35 cellular contexts compared by ENCODE assay signal in the genomic region with DNA sequence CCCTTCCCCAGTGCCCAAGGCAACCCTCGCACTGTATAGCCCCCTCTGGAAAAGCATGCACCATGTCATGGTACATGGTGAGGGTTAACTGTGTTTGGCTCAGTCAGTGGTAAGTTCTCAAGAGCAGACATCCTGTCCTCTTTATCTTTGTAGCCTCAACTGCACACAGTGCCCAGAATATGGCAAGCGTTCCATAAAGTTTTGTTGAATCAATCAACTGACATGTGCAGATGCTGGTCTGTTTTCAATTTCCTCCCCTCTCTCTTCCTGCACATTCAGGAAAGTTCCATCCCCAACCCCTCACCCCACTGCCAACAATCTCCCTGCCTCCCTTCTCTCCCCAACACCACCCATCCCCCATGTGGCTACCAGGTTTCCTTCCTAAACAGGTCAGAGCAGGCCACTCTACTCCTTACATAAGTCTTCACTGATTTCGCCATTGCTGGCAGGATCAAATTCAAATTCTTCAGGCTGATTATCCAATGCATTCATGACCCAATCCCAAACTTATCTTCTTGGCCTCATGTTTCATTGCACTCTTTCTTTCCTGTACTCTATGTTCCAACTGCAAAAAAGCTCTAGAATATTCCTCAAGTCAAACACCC. TPM values are rescaled to one million over a fixed set of nuclear protein-coding genes. Genes with fewer than 3 reads are reported as not detected.
DNase-seq lines count a peak whose midpoint lies in the region; ATAC-seq and TF ChIP-seq lines count a peak whose summit lies in the region.
"Had no signal": no experiment of that assay in that cellular context is flagged by ENCODE, and none has a peak within 500 bp of the region (broad histone marks: within the 10 kb centered on the region; RNA-seq: fewer than 3 reads in every experiment).

No MANE protein-coding gene starts in this region.

- H3K36me3 ChIP-seq in Caco-2 (ENCODE audit: control insufficient read depth, insufficient read depth, low read length) (no peaks in the 10 kb centered on the region), adipocyte (ENCODE audit: control insufficient read depth, insufficient read depth, low read length, severe bottlenecking) (no peaks in the 10 kb centered on the region), psoas muscle (ENCODE audit: insufficient read depth in 1 of 2, low read depth in 1 of 2) (no peaks in the 10 kb centered on the region)
- H3K36me3 ChIP-seq: left lung, neural progenitor cell, pancreas, uterus had no signal

- no peak overlapping the region for H3K4me3 ChIP-seq in Caco-2 (ENCODE audit: low read depth, low read length)
- H3K4me3 ChIP-seq in adipocyte (ENCODE audit: low read length) = no peak overlapping the region
- H3K4me3 ChIP-seq in fibroblast of mammary gland (ENCODE audit: control insufficient read depth, low read depth, low read length) = no peak overlapping the region
- H3K4me3 ChIP-seq in psoas muscle = no peak overlapping the region
- H3K4me3 ChIP-seq: esophagus muscularis mucosa, left lung, neural progenitor cell, pancreas, spleen, uterus had no signal

- intact Hi-C loops in Caco-2 (cut with micrococcal nuclease; ENCODE audit: unreplicated experiment) (no loop called here), psoas muscle (cut with DNase I) (loop anchor here in 1 of 2 donors (10.0 kb wide), 1 partner anchor 127 kb away; no protein-coding TSS in a partner anchor)

- H3K9ac ChIP-seq in adipocyte (ENCODE audit: low read length) = no peak overlapping the region
- H3K9ac ChIP-seq: neural progenitor cell had no signal

- BruUV-seq in Caco-2 (replicated peaks; lab: Mats Ljungman, UMichigan) = no TSS peak

- peaks cover 44% of the 10 kb centered on the region for H3K4me1 Mint-ChIP-seq in Caco-2 (ENCODE audit: low read depth, unreplicated experiment)
- H3K4me1 Mint-ChIP-seq: activated CD8-positive, alpha-beta memory T cell treated with anti-CD3 and anti-CD28 coated beads, Interleukin-2, amount 10 ng/mL, durations not matched to agents 7 days and 5 days; stimulated activated naive CD8-positive, alpha-beta T cell treated with anti-CD3 and anti-CD28 coated beads, Interleukin-15, amount 100 ng/mL, for 72 hours had no signal

- DNase-seq in Caco-2 (no peak), adipocyte (ENCODE audit: low read depth) (peak; percentile 31), fibroblast of mammary gland (ENCODE audit: low read depth) (peak; percentile 23), psoas muscle (peak in 1 of 2 donors; percentile 22), NCI-H526 treated with DMSO at 0.1 percent for 48 hours (lab: John Stamatoyannopoulos, UW) (no peak), DMS 273 treated with DMSO at 0.1 percent for 48 hours (lab: John Stamatoyannopoulos, UW) (no peak)
- DNase-seq: activated CD4-positive, alpha-beta T cell treated with anti-CD3 and anti-CD28 coated beads, Interleukin-2, amount 50 U/mL, for 4 hours; activated CD8-positive, alpha-beta memory T cell treated with anti-CD3 and anti-CD28 coated beads, Interleukin-2, amount 10 ng/mL, durations not matched to agents 7 days and 5 days; activated gamma-delta T cell treated with Interleukin-2 at 50 U/mL for 16 hours; activated T-cell treated with anti-CD3 and anti-CD28 coated beads, Interleukin-2, amount 50 U/mL, for 48 hours; C1 segment of cervical spinal cord; cerebellar nuclear complex; glutamatergic neuron; GOT3; HFFc6; left lung; NCI-H1092; NCI-H187 treated with DMSO at 0.1 percent for 48 hours; NCI-H2171; NCI-H510A; pancreas; retina; spleen; stimulated activated CD4-positive, alpha-beta T cell treated with anti-CD3 and anti-CD28 coated beads, Interleukin-2, amount 100 ng/mL, for 24 hours; stimulated activated naive CD8-positive, alpha-beta T cell treated with anti-CD3 and anti-CD28 coated beads, Interleukin-15, amount 100 ng/mL, for 72 hours; T-helper 2 cell; uterus had no signal

- TF ChIP-seq CTCF in Caco-2 (IDR thresholded peaks at IDR 0.05; ENCODE audit: insufficient read depth in 1 of 2, low read depth in 1 of 2, low read length in 1 of 2, severe bottlenecking in 1 of 2, unreplicated experiment in 1 of 2) = no peak
- no peak for TF ChIP-seq CTCF in fibroblast of mammary gland (conservative IDR thresholded peaks at IDR 0.05; ENCODE audit: control insufficient read depth, insufficient read depth, low read depth, low read length)
- no peak for TF ChIP-seq CTCF in psoas muscle (IDR thresholded peaks at IDR 0.05)

- CTCF ChIA-PET in Caco-2 (lab: Charles Lee) = no interaction called here

- H3K36me3 Mint-ChIP-seq in Caco-2 (ENCODE audit: insufficient read depth, unreplicated experiment) = no peaks in the 10 kb centered on the region

- H3K27me3 Mint-ChIP-seq in Caco-2 (ENCODE audit: insufficient read depth, unreplicated experiment) = no peaks in the 10 kb centered on the region
- H3K27me3 Mint-ChIP-seq: activated CD8-positive, alpha-beta memory T cell treated with anti-CD3 and anti-CD28 coated beads, Interleukin-2, amount 10 ng/mL, durations not matched to agents 7 days and 5 days; stimulated activated naive CD8-positive, alpha-beta T cell treated with anti-CD3 and anti-CD28 coated beads, Interleukin-15, amount 100 ng/mL, for 72 hours had no signal

- peak overlapping the region; percentile 19 for H3K27ac Mint-ChIP-seq in Caco-2 (ENCODE audit: unreplicated experiment)
- H3K27ac Mint-ChIP-seq: activated CD8-positive, alpha-beta memory T cell treated with anti-CD3 and anti-CD28 coated beads, Interleukin-2, amount 10 ng/mL, durations not matched to agents 7 days and 5 days; HFFc6; neural progenitor cell; stimulated activated naive CD8-positive, alpha-beta T cell treated with anti-CD3 and anti-CD28 coated beads, Interleukin-15, amount 100 ng/mL, for 72 hours had no signal

- peaks cover 43% of the 10 kb centered on the region for H3K4me1 ChIP-seq in Caco-2
- H3K4me1 ChIP-seq in adipocyte (ENCODE audit: control insufficient read depth, insufficient read depth, low read length) = peaks cover 19% of the 10 kb centered on the region
- peaks cover 39% of the 10 kb centered on the region for H3K4me1 ChIP-seq in psoas muscle
- H3K4me1 ChIP-seq: left lung, neural progenitor cell, pancreas, spleen, uterus had no signal

- H3K27ac ChIP-seq in psoas muscle = peak overlapping the region; percentile 30
- H3K27ac ChIP-seq: esophagus muscularis mucosa, left lung, neural progenitor cell, pancreas, spleen, uterus had no signal

- H3K27me3 ChIP-seq in Caco-2 (replicated peaks; ENCODE audit: control insufficient read depth, insufficient read depth, low read length) = no peaks in the 10 kb centered on the region
- no peaks in the 10 kb centered on the region for H3K27me3 ChIP-seq in adipocyte (replicated peaks; ENCODE audit: control insufficient read depth, insufficient read depth, low read length)
- no peaks in the 10 kb centered on the region for H3K27me3 ChIP-seq in psoas muscle (ENCODE audit: insufficient read depth in 3 of 3, low read length in 2 of 3)
- H3K27me3 ChIP-seq: esophagus muscularis mucosa, left lung, neural progenitor cell, pancreas, spleen, uterus had no signal

- 69 to 73% (median 73%) methylated on average over 3 of the region's 3 CpGs for WGBS in psoas muscle, 3 donors

- POLR2A ChIA-PET in Caco-2 (lab: Charles Lee) = no interaction called here

- ATAC-seq in psoas muscle (peak; percentile 89 to 95 (median 92)), GM21390 (IDR thresholded peaks at IDR 0.05; ENCODE audit: unreplicated experiment) (no peak)
- ATAC-seq: activated CD8-positive, alpha-beta memory T cell treated with anti-CD3 and anti-CD28 coated beads, Interleukin-2, amount 10 ng/mL, durations not matched to agents 7 days and 5 days; left lung; pancreas; SK-N-SH treated with all-trans-retinoic acid at 6 μM for 48 hours; stimulated activated naive CD8-positive, alpha-beta T cell treated with anti-CD3 and anti-CD28 coated beads, Interleukin-15, amount 100 ng/mL, for 72 hours had no signal

- H3K9me3 Mint-ChIP-seq in Caco-2 (ENCODE audit: unreplicated experiment) = peaks cover 20% of the 10 kb centered on the region
- H3K9me3 Mint-ChIP-seq: HFFc6 had no signal

- no peak overlapping the region for H3K4me3 Mint-ChIP-seq in Caco-2 (ENCODE audit: unreplicated experiment)
- H3K4me3 Mint-ChIP-seq: activated CD8-positive, alpha-beta memory T cell treated with anti-CD3 and anti-CD28 coated beads, Interleukin-2, amount 10 ng/mL, durations not matched to agents 7 days and 5 days; HFFc6; neural progenitor cell; stimulated activated naive CD8-positive, alpha-beta T cell treated with anti-CD3 and anti-CD28 coated beads, Interleukin-15, amount 100 ng/mL, for 72 hours had no signal

- H3K9me3 ChIP-seq in Caco-2 (0 out of 2 replicates have a peak, but pooled peaks cover under 1% of the 10 kb centered on the region), adipocyte (ENCODE audit: control insufficient read depth, low read length) (no peaks in the 10 kb centered on the region), psoas muscle (no peaks in the 10 kb centered on the region)
- H3K9me3 ChIP-seq: esophagus muscularis mucosa, left lung, pancreas, uterus had no signal

RNA-seq across cellular contexts. Expression of a gene that starts 15.5 kb away (rescaled TPM):
- 2.4 and 2.7 TPM in 2 replicates for total RNA-seq in Caco-2 (2022)
- total RNA-seq in psoas muscle = 1 to 10 TPM in 2 of 4 donors, under 1 TPM in 2; 0.36 to 1.4 (median 0.79) TPM
- polyA plus RNA-seq in psoas muscle = 1 to 10 TPM in 1 of 3 donors, under 1 TPM in 2; 0.68 to 1.1 (median 0.73) TPM
- total RNA-seq: G401 had no signal

RNA-seq across cellular contexts. Expression of a gene that starts 51.9 kb away (rescaled TPM):
- total RNA-seq in Caco-2 (2022) (43.1 and 44.0 TPM in 2 replicates), psoas muscle (10 to 100 TPM; 10.8 to 17.5 (median 16.7) TPM)
- polyA plus RNA-seq in psoas muscle = 10 to 100 TPM; 11.7 to 26.6 (median 13.2) TPM

RNA-seq across cellular contexts. Expression of a gene that starts 58.0 kb away (rescaled TPM):
- not detected in 2 replicates for total RNA-seq in Caco-2 (2022)
- total RNA-seq in psoas muscle = not detected
- not detected for polyA plus RNA-seq in psoas muscle
- total RNA-seq: activated CD8-positive, alpha-beta memory T cell treated with anti-CD3 and anti-CD28 coated beads, Interleukin-2, amount 10 ng/mL, durations not matched to agents 7 days and 5 days; dermis microvascular lymphatic vessel endothelial cell; esophagus muscularis mucosa; G401; HFFc6; left lung; mesenteric fat pad; pancreas; spleen; uterus had no signal
- polyA plus RNA-seq: pancreas, spleen, thymus had no signal

Comparison
In these comparisons a context has a peak if more than half of its experiments do, and no peak if none do; other contexts are left out.
1. DNase-seq: peak in adipocyte (single experiment) and fibroblast of mammary gland (single experiment); none in Caco-2 (0 of 2), NCI-H526 treated with DMSO at 0.1 percent for 48 hours (single experiment) and DMS 273 treated with DMSO at 0.1 percent for 48 hours (single experiment).